ENCODE assay signal across 9 cellular contexts in genomic region chr14:99752486-99753121, GRCh38.
DNase-seq lines count a peak whose midpoint lies in the region; ATAC-seq and TF ChIP-seq lines count a peak whose summit lies in the region.
"Had no signal": no experiment of that assay in that cellular context is flagged by ENCODE, and none has a peak within 500 bp of the region (broad histone marks: within the 10 kb centered on the region; RNA-seq: fewer than 3 reads in every experiment).

No MANE protein-coding gene starts in this region.

- peaks cover 7% of the 10 kb centered on the region for H3K27me3 ChIP-seq in rectal smooth muscle tissue (ENCODE audit: control insufficient read depth, insufficient read depth, low read length)

- H3K36me3 ChIP-seq in rectal smooth muscle tissue (ENCODE audit: control insufficient read depth, insufficient read depth, low read length): no peaks in the 10 kb centered on the region

- H3K4me1 ChIP-seq in rectal smooth muscle tissue (ENCODE audit: control insufficient read depth, insufficient read depth, low read length): peaks cover 62% of the 10 kb centered on the region

- H3K4me3 ChIP-seq in rectal smooth muscle tissue (ENCODE audit: low read length): no peak overlapping the region

- ATAC-seq in SK-N-SH treated with all-trans-retinoic acid at 6 μM for 48 hours: peak; percentile 46
- ATAC-seq in HG02678 (IDR thresholded peaks at IDR 0.05; ENCODE audit: unreplicated experiment): no peak
- no peak for ATAC-seq in GM21528 (IDR thresholded peaks at IDR 0.05; ENCODE audit: low FRiP score, unreplicated experiment)
- ATAC-seq: naive thymus-derived CD8-positive, alpha-beta T cell had no signal

- peak overlapping the region; percentile 71 for H3K27ac ChIP-seq in rectal smooth muscle tissue (ENCODE audit: low read depth, low read length)

- no peak overlapping the region for H3K9ac ChIP-seq in rectal smooth muscle tissue (ENCODE audit: low read length)

- DNase-seq in ELR (ENCODE audit: low read depth) (peak; percentile 87), fibroblast of peridontal ligament (ENCODE audit: extremely low read depth) (peak; percentile 70), putamen (ENCODE audit: low spot score) (no peak)
- no peak for DNase-seq in activated effector memory CD4-positive, alpha-beta T cell treated with anti-CD3 and anti-CD28 coated beads, Interleukin-2, amount 50 U/mL, for 16 hours
- DNase-seq: naive thymus-derived CD8-positive, alpha-beta T cell had no signal

TF ChIP-seq in SK-N-SH treated with all-trans-retinoic acid at 6 μM for 48 hours, 23 proteins besides CTCF, POLR2A, EP300 and RAD21:
- no peak for TF ChIP-seq SNAI2 (CRISPR knock-in tag; IDR thresholded peaks at IDR 0.05)
- no peak for TF ChIP-seq ISL1 (CRISPR knock-in tag; IDR thresholded peaks at IDR 0.05)
- no peak for TF ChIP-seq CSDC2 (CRISPR knock-in tag; IDR thresholded peaks at IDR 0.05)
- TF ChIP-seq ARNTL (CRISPR knock-in tag; IDR thresholded peaks at IDR 0.05; ENCODE audit: borderline replicate concordance, low read depth): no peak
- no peak for TF ChIP-seq ZFP30 (CRISPR knock-in tag; IDR thresholded peaks at IDR 0.05)
- no peak for TF ChIP-seq OSR1 (CRISPR knock-in tag; IDR thresholded peaks at IDR 0.05)
- TF ChIP-seq ZNF8 (CRISPR knock-in tag; IDR thresholded peaks at IDR 0.05): no peak
- TF ChIP-seq, protein P1, sequence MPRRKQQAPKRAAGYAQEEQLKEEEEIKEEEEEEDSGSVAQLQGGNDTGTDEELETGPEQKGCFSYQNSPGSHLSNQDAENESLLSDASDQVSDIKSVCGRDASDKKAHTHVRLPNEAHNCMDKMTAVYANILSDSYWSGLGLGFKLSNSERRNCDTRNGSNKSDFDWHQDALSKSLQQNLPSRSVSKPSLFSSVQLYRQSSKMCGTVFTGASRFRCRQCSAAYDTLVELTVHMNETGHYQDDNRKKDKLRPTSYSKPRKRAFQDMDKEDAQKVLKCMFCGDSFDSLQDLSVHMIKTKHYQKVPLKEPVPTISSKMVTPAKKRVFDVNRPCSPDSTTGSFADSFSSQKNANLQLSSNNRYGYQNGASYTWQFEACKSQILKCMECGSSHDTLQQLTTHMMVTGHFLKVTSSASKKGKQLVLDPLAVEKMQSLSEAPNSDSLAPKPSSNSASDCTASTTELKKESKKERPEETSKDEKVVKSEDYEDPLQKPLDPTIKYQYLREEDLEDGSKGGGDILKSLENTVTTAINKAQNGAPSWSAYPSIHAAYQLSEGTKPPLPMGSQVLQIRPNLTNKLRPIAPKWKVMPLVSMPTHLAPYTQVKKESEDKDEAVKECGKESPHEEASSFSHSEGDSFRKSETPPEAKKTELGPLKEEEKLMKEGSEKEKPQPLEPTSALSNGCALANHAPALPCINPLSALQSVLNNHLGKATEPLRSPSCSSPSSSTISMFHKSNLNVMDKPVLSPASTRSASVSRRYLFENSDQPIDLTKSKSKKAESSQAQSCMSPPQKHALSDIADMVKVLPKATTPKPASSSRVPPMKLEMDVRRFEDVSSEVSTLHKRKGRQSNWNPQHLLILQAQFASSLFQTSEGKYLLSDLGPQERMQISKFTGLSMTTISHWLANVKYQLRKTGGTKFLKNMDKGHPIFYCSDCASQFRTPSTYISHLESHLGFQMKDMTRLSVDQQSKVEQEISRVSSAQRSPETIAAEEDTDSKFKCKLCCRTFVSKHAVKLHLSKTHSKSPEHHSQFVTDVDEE (CRISPR knock-in tag; IDR thresholded peaks at IDR 0.05): no peak
- no peak for TF ChIP-seq PATZ1 (CRISPR knock-in tag; IDR thresholded peaks at IDR 0.05; ENCODE audit: borderline replicate concordance)
- no peak for TF ChIP-seq CSRNP3 (CRISPR knock-in tag; IDR thresholded peaks at IDR 0.05)
- no peak for TF ChIP-seq ESRRG (CRISPR knock-in tag; IDR thresholded peaks at IDR 0.05)
- no peak for TF ChIP-seq PPARA (CRISPR knock-in tag; IDR thresholded peaks at IDR 0.05; ENCODE audit: borderline replicate concordance)
- TF ChIP-seq TCF4 (CRISPR knock-in tag; IDR thresholded peaks at IDR 0.05; ENCODE audit: borderline replicate concordance): no peak
- TF ChIP-seq ZNF70 (CRISPR knock-in tag; IDR thresholded peaks at IDR 0.05): no peak
- TF ChIP-seq ZC3H10 (CRISPR knock-in tag; IDR thresholded peaks at IDR 0.05): no peak

Comparison
In these comparisons a context has a peak if more than half of its experiments do, and no peak if none do; other contexts are left out.
1. DNase-seq: peak in ELR (single experiment) and fibroblast of peridontal ligament (single experiment); none in activated effector memory CD4-positive, alpha-beta T cell treated with anti-CD3 and anti-CD28 coated beads, Interleukin-2, amount 50 U/mL, for 16 hours (single experiment) and putamen (single experiment).